Comparison of ENCODE assay signal across 15 cellular contexts in genomic region chr3:8675591-8675990, GRCh38. TPM values are rescaled to one million over a fixed set of nuclear protein-coding genes. Genes with fewer than 3 reads are reported as not detected.
"Had no signal": no experiment of that assay in that cellular context is flagged by ENCODE, and none has a peak within 500 bp of the region (broad histone marks: within the 10 kb centered on the region; RNA-seq: fewer than 3 reads in every experiment).

No MANE protein-coding gene starts in this region.

RNA-seq across cellular contexts. Expression of gene SSUH2, which starts 31.0 kb away (rescaled TPM):
- total RNA-seq: dermis blood vessel endothelial cell, epithelial cell of proximal tubule, fibroblast of lung, fibroblast of villous mesenchyme, glomerular endothelial cell, kidney epithelial cell, lower lobe of right lung, lung microvascular endothelial cell, mononuclear cell had no signal
- polyA plus RNA-seq: endothelial cell of umbilical vein had no signal

RNA-seq across cellular contexts. Expression of gene CAV3, which starts 58.0 kb away (rescaled TPM):
- total RNA-seq: cerebellum, dermis blood vessel endothelial cell, endothelial cell of umbilical vein, epithelial cell of proximal tubule, esophagus muscularis mucosa, fibroblast of lung, fibroblast of villous mesenchyme, foreskin keratinocyte, glomerular endothelial cell, kidney epithelial cell, lower lobe of right lung, lung microvascular endothelial cell, mononuclear cell, mucosa of gallbladder had no signal
- polyA plus RNA-seq: endothelial cell of umbilical vein, fibroblast of lung, foreskin keratinocyte, keratinocyte had no signal
